8 cellular contexts compared by ENCODE assay signal in genomic region chr2:174486614-174487535, GRCh38. TPM values are rescaled to one million over a fixed set of nuclear protein-coding genes. Genes with fewer than 3 reads are reported as not detected.
DNase-seq lines count a peak whose midpoint lies in the region; ATAC-seq and TF ChIP-seq lines count a peak whose summit lies in the region.

Gene GPR155, minus strand, starts transcription at chr2:174487029. Its CDS starts 5,073 bp downstream, at chr2:174481956.

- peak within 1 kb of the TSS; percentile 56; the same call in 1 of the 2 replicates for H3K27ac ChIP-seq in OCI-LY3 (ENCODE audit: low read length)

- no peaks in the 10 kb centered on the region for H3K36me3 ChIP-seq in OCI-LY3 (replicated peaks; ENCODE audit: low read depth, low read length)

- no peaks in the 10 kb centered on the region for H3K79me2 ChIP-seq in OCI-LY3 (ENCODE audit: low read length)

- H3K4me3 ChIP-seq in OCI-LY3 (ENCODE audit: low read length) (peak within 1 kb of the TSS; percentile 91), epithelial cell of esophagus (ENCODE audit: low read length) (peak within 1 kb of the TSS; percentile 88), mononuclear cell (ENCODE audit: low read length) (peak within 1 kb of the TSS; percentile 74)

- peak within 1 kb of the TSS; percentile 91 for H2AFZ ChIP-seq in OCI-LY3 (ENCODE audit: low read depth, low read length)

- TF ChIP-seq CTCF in OCI-LY3 (IDR thresholded peaks at IDR 0.05; ENCODE audit: low read depth, low read length) (peak; percentile 21; the same call in 1 of the 2 replicates), epithelial cell of esophagus (IDR thresholded peaks at IDR 0.05; ENCODE audit: insufficient read depth, low read depth, low read length, missing control alignments) (no peak)

- DNase-seq in DMS 273 (lab: John Stamatoyannopoulos, UW; ENCODE audit: unreplicated experiment) (peak; percentile 99), HuH-7 (ENCODE audit: low spot score) (peak; percentile 94), activated T-cell treated with anti-CD3 and anti-CD28 coated beads for 1 hour (ENCODE audit: low read depth) (peak; percentile 97), epithelial cell of esophagus (ENCODE audit: low read depth) (peak; percentile 99)
- DNase-seq in stimulated activated CD8-positive, alpha-beta memory T cell treated with anti-CD3 and anti-CD28 coated beads, Interleukin-2, amount 100 ng/mL, for 48 hours (ENCODE audit: low read depth in 2 of 2), result peak; percentile 99 to 100

- peak within 1 kb of the TSS; percentile 81 for H3K9ac ChIP-seq in OCI-LY3 (ENCODE audit: low read length)

- peak; percentile 80 for ATAC-seq in GM21515 (IDR thresholded peaks at IDR 0.05; ENCODE audit: unreplicated experiment)

- no peaks in the 10 kb centered on the region for H3K27me3 ChIP-seq in OCI-LY3 (ENCODE audit: low read depth, low read length)
- H3K27me3 ChIP-seq in mononuclear cell (ENCODE audit: insufficient read depth, low read length), result no peaks in the 10 kb centered on the region

- H3K4me1 ChIP-seq in OCI-LY3 (ENCODE audit: low read length) (peaks cover 8% of the 10 kb centered on the region), mononuclear cell (ENCODE audit: insufficient read depth, low read length) (peaks cover 32% of the 10 kb centered on the region)

- peak within 1 kb of the TSS; percentile 98 for H3K4me2 ChIP-seq in OCI-LY3 (ENCODE audit: low read length)

- no peaks in the 10 kb centered on the region for H3K9me3 ChIP-seq in OCI-LY3 (ENCODE audit: insufficient read depth, low read length)
- H3K9me3 ChIP-seq in mononuclear cell (ENCODE audit: low read depth, low read length), result no peaks in the 10 kb centered on the region

- no peaks in the 10 kb centered on the region for H4K20me1 ChIP-seq in OCI-LY3 (ENCODE audit: insufficient read depth, low read length)

RNA-seq across cellular contexts. Expression of gene GPR155, which starts in this region (rescaled TPM):
- 12.9 TPM for total RNA-seq in mononuclear cell

Comparison
In these comparisons a context has a peak if more than half of its experiments do, and no peak if none do; other contexts are left out.
1. Peak in every context shown above with its lines: DNase-seq, ATAC-seq, H3K4me3 ChIP-seq and H3K27ac ChIP-seq.